Comparison of ENCODE assay signal across 21 cellular contexts in genomic region chr7:13932131-13932530, GRCh38. TPM values are rescaled to one million over a fixed set of nuclear protein-coding genes. Genes with fewer than 3 reads are reported as not detected.
"Had no signal": no experiment of that assay in that cellular context is flagged by ENCODE, and none has a peak within 500 bp of the region (broad histone marks: within the 10 kb centered on the region; RNA-seq: fewer than 3 reads in every experiment).

No MANE protein-coding gene starts in this region.

- H3K9me3 Mint-ChIP-seq: T-cell had no signal

- H3K9me3 ChIP-seq: SK-N-SH had no signal

- H3K27me3 Mint-ChIP-seq: T-cell had no signal

- H3K4me1 Mint-ChIP-seq: T-cell had no signal

- ATAC-seq: HepG2, Panc1, PC-3, T-cell had no signal

- H3K9ac ChIP-seq: SK-N-SH had no signal

- H3K27ac ChIP-seq: RWPE1 had no signal

- H3K4me2 ChIP-seq: SK-N-SH had no signal

- H3K27ac Mint-ChIP-seq: T-cell had no signal

- H3K36me3 Mint-ChIP-seq: T-cell had no signal

- H3K4me3 Mint-ChIP-seq: T-cell had no signal

- DNase-seq: IMR-90, Kasumi-1, KG1, MM.1S, NCI-H1092 treated with DMSO at 0.1 percent for 48 hours, NCI-H1436, NCI-H187, NCI-H2029, NCI-H2171 treated with DMSO at 0.1 percent for 48 hours, NCI-H2227 treated with DMSO at 0.1 percent for 48 hours, NCI-H524, NCI-H748 treated with DMSO at 0.1 percent for 48 hours, PC-3, SHP77, SK-N-SH, SW 1271, T-cell had no signal

- H3K9me2 ChIP-seq: SK-N-SH had no signal

RNA-seq across cellular contexts. Expression of gene ETV1, which starts 57.3 kb away (rescaled TPM):
- total RNA-seq: OCI-LY7 had no signal
